In the genomic region with DNA sequence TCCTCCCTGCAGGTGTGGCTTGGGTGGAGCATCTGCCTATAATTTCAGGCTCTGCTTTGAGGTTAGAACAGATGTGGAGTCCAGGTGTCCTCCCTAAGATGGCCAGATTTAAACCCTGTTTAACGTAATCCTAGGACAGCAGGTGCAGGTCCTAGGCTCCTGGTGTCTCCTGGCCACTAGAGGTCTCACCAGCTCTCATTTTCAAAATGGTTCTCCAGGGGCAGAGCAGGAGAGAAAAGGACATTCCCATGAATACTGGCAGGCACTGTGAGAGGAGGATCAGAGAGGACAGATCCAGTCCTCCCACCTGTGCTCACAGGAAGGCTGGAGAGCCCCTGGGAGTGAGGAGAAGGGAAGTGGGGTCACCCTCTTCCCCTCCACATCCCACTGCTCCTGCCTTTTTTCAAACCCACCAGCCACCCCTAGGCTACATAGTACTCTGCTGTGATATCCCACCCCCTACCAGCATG, we compare ENCODE assay signal across 8 cellular contexts.
DNase-seq lines count a peak whose midpoint lies in the region; ATAC-seq, FAIRE-seq and TF ChIP-seq lines count a peak whose summit lies in the region.

No MANE protein-coding gene starts in this region.

- CTCF ChIA-PET in HEK293 (lab: Yijun Ruan, JAX) (interaction anchor here (0.6 to 11.7 kb wide), 39 partner anchors 9 to 1019 kb away, joined by 3 to 206 read pairs (median 3); no protein-coding TSS in a partner anchor), K562 (lab: Yijun Ruan, JAX; ENCODE audit: low intra/inter-chr PET ratio) (interaction anchor here (0.6 to 1.2 kb wide), 3 partner anchors 9 to 415 kb away, joined by 3 to 5 read pairs (median 4); no protein-coding TSS in a partner anchor)

- POLR2A ChIA-PET in HEK293 (lab: Yijun Ruan, JAX), result no interaction called here
- POLR2A ChIA-PET in K562 (lab: Yijun Ruan, JAX), result no interaction called here

- H3K9me1 ChIP-seq in K562 (ENCODE audit: control insufficient read depth, insufficient read depth, low read length), result no peaks in the 10 kb centered on the region

- intact Hi-C loops in K562 (cut with micrococcal nuclease) (loop anchor here (5.0 to 10.0 kb wide), 2 partner anchors 64 to 416 kb away; no protein-coding TSS in a partner anchor), transverse colon (cut with DNase I; ENCODE audit: low total_unique reads) (loop anchor here (1.0 to 5.0 kb wide), 2 partner anchors 379 to 416 kb away; no protein-coding TSS in a partner anchor)

- no peaks in the 10 kb centered on the region for H3K79me2 ChIP-seq in K562 (ENCODE audit: control insufficient read depth, insufficient read depth, low read length)

- ATAC-seq in K562 (peak; percentile 89), HG02981 (IDR thresholded peaks at IDR 0.05; ENCODE audit: unreplicated experiment) (no peak)

- H3K27ac ChIP-seq in HEK293 (ENCODE audit: extremely low read depth, low read depth, low read length), result no peak overlapping the region
- no peak overlapping the region for H3K27ac ChIP-seq in K562 (ENCODE audit: extremely low read depth, low read depth, low read length)
- H3K27ac ChIP-seq in transverse colon, result no peak overlapping the region

- TF ChIP-seq EP300 in K562 (IDR thresholded peaks at IDR 0.05; ENCODE audit: low read length) (no peak), transverse colon (IDR thresholded peaks at IDR 0.05; ENCODE audit: low read depth) (no peak)

- peak; percentile 73 for FAIRE-seq in K562 (lab: Jason Lieb, UNC)

- no peak overlapping the region for H3K4me2 ChIP-seq in K562 (ENCODE audit: insufficient read depth, low read length)

- H3K9me3 ChIP-seq in HEK293 (ENCODE audit: control insufficient read depth, insufficient read depth, low read depth, low read length) (no peaks in the 10 kb centered on the region), K562 (replicated peaks; ENCODE audit: control insufficient read depth, insufficient read depth, low read depth, low read length) (no peaks in the 10 kb centered on the region), transverse colon (no peaks in the 10 kb centered on the region)

- in situ Hi-C loops in K562 (cut with MboI) (no loop called here), transverse colon (cut with MboI; ENCODE audit: low pct_ligation_motif_present in 1 of 4, low pct_unique_long_range_greater_than_20kb in 1 of 4, low sequenced_read_pairs in 3 of 4) (loop anchor here (5.0 to 25.0 kb wide), 3 partner anchors 306 to 416 kb away; no protein-coding TSS in a partner anchor)

- no peak overlapping the region for H3K9ac ChIP-seq in K562 (ENCODE audit: insufficient read depth in 1 of 2, low read depth in 2 of 2, low read length in 2 of 2)

- DNase-seq in COR-L47 (lab: John Stamatoyannopoulos, UW), result peak; percentile 92
- peak; percentile 66 to 90 for DNase-seq in NCI-H524 (lab: John Stamatoyannopoulos, UW)
- peak; percentile 28 to 44 (median 38) for DNase-seq in K562 (ENCODE audit: extremely low read depth in 1 of 4, low spot score in 3 of 4)
- DNase-seq in islet precursor cell, result peak; percentile 82
- DNase-seq in transverse colon, result peak; percentile 57
- DNase-seq in stimulated activated naive CD4-positive, alpha-beta T cell treated with Interleukin-2 at 50 U/mL for 16 hours (lab: John Stamatoyannopoulos, UW), result no peak

- H4K20me1 ChIP-seq in K562 (replicated peaks; ENCODE audit: control insufficient read depth, insufficient read depth, low read length), result peaks cover 4% of the 10 kb centered on the region

- TF ChIP-seq CTCF in HEK293 (tag by site-specific recombination; IDR thresholded peaks at IDR 0.05) (peak; percentile 83), K562 (IDR thresholded peaks at IDR 0.05 in 2 of 3, conservative IDR thresholded peaks at IDR 0.05 in 1 of 3; ENCODE audit: insufficient read depth in 2 of 3, low read depth in 1 of 3, low read length in 3 of 3) (peak; percentile 47 to 64 (median 62)), transverse colon (IDR thresholded peaks at IDR 0.05) (peak; percentile 50 to 71 (median 65))

- H3K4me3 ChIP-seq in HEK293 (ENCODE audit: low read depth, low read length) (no peak overlapping the region), K562 (no peak overlapping the region), transverse colon (no peak overlapping the region)

- peak; percentile 39 to 64 for TF ChIP-seq RAD21 in K562 (CRISPR knock-in tag; conservative IDR thresholded peaks at IDR 0.05 in 1 of 2, IDR thresholded peaks at IDR 0.05 in 1 of 2)

- H3K4me1 ChIP-seq in HEK293 (ENCODE audit: control insufficient read depth, insufficient read depth, low read length), result peaks cover 3% of the 10 kb centered on the region; the same call in 1 of the 2 replicates
- H3K4me1 ChIP-seq in K562 (replicated peaks in 1 of 2; ENCODE audit: control insufficient read depth in 2 of 2, insufficient read depth in 2 of 2, low read length in 2 of 2), result peaks cover 0 to 6% of the 10 kb centered on the region in 2 experiments; a peak in 2 of 5 replicates
- peaks cover 0 to 6% (median 0%) of the 10 kb centered on the region in 4 donors for H3K4me1 ChIP-seq in transverse colon

- BruUV-seq in K562 (replicated peaks; lab: Mats Ljungman, UMichigan), result no TSS peak

- H2AFZ ChIP-seq in K562 (ENCODE audit: low read depth, low read length), result no peak overlapping the region

- no peak for TF ChIP-seq POLR2A in K562 (conservative IDR thresholded peaks at IDR 0.05)
- no peak for TF ChIP-seq POLR2A in transverse colon (IDR thresholded peaks at IDR 0.05)

- 13% methylated on average over 1 of the region's 1 CpG for WGBS in K562 (ENCODE audit: insufficient coverage, low coverage, missing lambda C conversion rate)
- 0 to 6% methylated on average over 1 of the region's 1 CpG for WGBS in transverse colon (ENCODE audit: low coverage in 1 of 2), 2 donors

- no peaks in the 10 kb centered on the region for H3K36me3 ChIP-seq in HEK293 (ENCODE audit: control insufficient read depth in 2 of 2, insufficient read depth in 1 of 2, low read length in 2 of 2)
- H3K36me3 ChIP-seq in K562 (ENCODE audit: control insufficient read depth, insufficient read depth, low read length), result no peaks in the 10 kb centered on the region
- no peaks in the 10 kb centered on the region for H3K36me3 ChIP-seq in transverse colon

- H3K27me3 ChIP-seq in K562 (ENCODE audit: control insufficient read depth in 2 of 2, insufficient read depth in 2 of 2, low read length in 2 of 2) (peaks cover 0 to 55% of the 10 kb centered on the region in 2 experiments; a peak in 2 of 5 replicates), transverse colon (no peaks in the 10 kb centered on the region)

TF ChIP-seq in HEK293, 187 proteins besides CTCF, POLR2A, EP300 and RAD21 (continues in another document):
- no peak for TF ChIP-seq REPIN1 (tag by site-specific recombination; IDR thresholded peaks at IDR 0.05; ENCODE audit: low read depth)
- TF ChIP-seq, protein P1, sequence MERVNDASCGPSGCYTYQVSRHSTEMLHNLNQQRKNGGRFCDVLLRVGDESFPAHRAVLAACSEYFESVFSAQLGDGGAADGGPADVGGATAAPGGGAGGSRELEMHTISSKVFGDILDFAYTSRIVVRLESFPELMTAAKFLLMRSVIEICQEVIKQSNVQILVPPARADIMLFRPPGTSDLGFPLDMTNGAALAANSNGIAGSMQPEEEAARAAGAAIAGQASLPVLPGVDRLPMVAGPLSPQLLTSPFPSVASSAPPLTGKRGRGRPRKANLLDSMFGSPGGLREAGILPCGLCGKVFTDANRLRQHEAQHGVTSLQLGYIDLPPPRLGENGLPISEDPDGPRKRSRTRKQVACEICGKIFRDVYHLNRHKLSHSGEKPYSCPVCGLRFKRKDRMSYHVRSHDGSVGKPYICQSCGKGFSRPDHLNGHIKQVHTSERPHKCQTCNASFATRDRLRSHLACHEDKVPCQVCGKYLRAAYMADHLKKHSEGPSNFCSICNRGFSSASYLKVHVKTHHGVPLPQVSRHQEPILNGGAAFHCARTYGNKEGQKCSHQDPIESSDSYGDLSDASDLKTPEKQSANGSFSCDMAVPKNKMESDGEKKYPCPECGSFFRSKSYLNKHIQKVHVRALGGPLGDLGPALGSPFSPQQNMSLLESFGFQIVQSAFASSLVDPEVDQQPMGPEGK (tag by site-specific recombination; IDR thresholded peaks at IDR 0.05), result no peak
- no peak for TF ChIP-seq TCF7L2 (IDR thresholded peaks at IDR 0.05; ENCODE audit: borderline replicate concordance, low read depth, low read length)
- no peak for TF ChIP-seq HOXD13 (CRISPR knock-in tag; IDR thresholded peaks at IDR 0.05; ENCODE audit: borderline replicate concordance)
- no peak for TF ChIP-seq ZNF560 (tag by site-specific recombination; IDR thresholded peaks at IDR 0.05; ENCODE audit: borderline replicate concordance)
- 0 out of 2 replicates have a peak, but pooled peaks have one; percentile 21 for TF ChIP-seq ZNF366 (tag by site-specific recombination; conservative IDR thresholded peaks at IDR 0.05)

TF ChIP-seq in K562, 482 proteins besides CTCF, POLR2A, EP300 and RAD21:
- TF ChIP-seq SMC3 (conservative IDR thresholded peaks at IDR 0.05; ENCODE audit: insufficient read depth, low read depth, low read length), result 0 out of 2 replicates have a peak, but pooled peaks have one; percentile 23
- TF ChIP-seq ZNF253 (CRISPR knock-in tag; conservative IDR thresholded peaks at IDR 0.05), result no peak
- TF ChIP-seq HDAC1 (IDR thresholded peaks at IDR 0.05), result no peak
- TF ChIP-seq KDM2B (CRISPR knock-in tag; IDR thresholded peaks at IDR 0.05), result no peak
- TF ChIP-seq MTA2 (IDR thresholded peaks at IDR 0.05; ENCODE audit: low read depth), result no peak
- TF ChIP-seq DNMT1 (IDR thresholded peaks at IDR 0.05), result no peak
- TF ChIP-seq DACH1 (IDR thresholded peaks at IDR 0.05; ENCODE audit: partially characterized antibody), result no peak
